26 cellular contexts compared by ENCODE assay signal in the genomic region with DNA sequence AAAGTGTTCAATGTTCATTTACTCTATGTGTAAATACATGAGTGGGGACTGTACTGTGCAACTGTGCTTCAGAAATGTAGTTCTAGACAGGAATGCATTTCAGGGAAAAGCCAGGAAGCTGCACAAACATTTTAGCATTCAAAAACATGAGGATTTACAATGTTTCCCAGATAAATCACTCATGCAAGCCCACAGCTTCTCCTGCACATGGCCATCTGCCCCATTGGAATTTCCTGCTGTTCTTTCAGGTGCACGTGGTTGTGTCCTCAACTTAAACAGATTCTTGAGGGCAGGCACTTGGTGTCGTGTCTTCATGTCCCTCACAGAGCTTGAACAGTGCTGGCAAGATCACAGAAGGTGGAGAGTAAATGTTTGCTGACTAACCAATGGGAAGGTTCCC.
DNase-seq lines count a peak whose midpoint lies in the region; ATAC-seq, FAIRE-seq and TF ChIP-seq lines count a peak whose summit lies in the region.
"Had no signal": no experiment of that assay in that cellular context is flagged by ENCODE, and none has a peak within 500 bp of the region (broad histone marks: within the 10 kb centered on the region; RNA-seq: fewer than 3 reads in every experiment).

No MANE protein-coding gene starts in this region.

- TF ChIP-seq CTCF in AG10803 (conservative IDR thresholded peaks at IDR 0.05; ENCODE audit: low read length) (no peak), endothelial cell of umbilical vein (IDR thresholded peaks at IDR 0.05; ENCODE audit: extremely low read depth in 1 of 2, insufficient read depth in 1 of 2, low read depth in 1 of 2, low read length in 2 of 2) (no peak)

- peak; percentile 81 for DNase-seq in AG10803 (ENCODE audit: low read depth)
- peak; percentile 37 for DNase-seq in RCC 7860 (ENCODE audit: low spot score)
- peak; percentile 72 for DNase-seq in endothelial cell of umbilical vein (ENCODE audit: low read depth, low spot score)
- no peak for DNase-seq in Kasumi-1 (lab: John Stamatoyannopoulos, UW)
- no peak for DNase-seq in NCI-H2081 treated with DMSO at 0.1 percent for 48 hours (lab: John Stamatoyannopoulos, UW)
- no peak for DNase-seq in RPMI8226
- DNase-seq: activated CD4-positive, alpha-beta T cell treated with anti-CD3 and anti-CD28 coated beads for 48 hours; activated CD8-positive, alpha-beta memory T cell treated with anti-CD3 and anti-CD28 coated beads, Interleukin-2, amount 50 U/mL, for 4 hours; CD4-positive, alpha-beta T cell; DMS153; effector memory CD4-positive, alpha-beta T cell; esophagus squamous epithelium; GDM1; glutamatergic neuron; MM.1S; natural killer cell; NCI-H1436 treated with DMSO at 0.1 percent for 48 hours; NCI-H774; ovary; right cardiac atrium; T-helper 2 cell; upper lobe of left lung had no signal

- peak overlapping the region; percentile 13 for H2AFZ ChIP-seq in endothelial cell of umbilical vein (ENCODE audit: low read depth, low read length)

- no peak for FAIRE-seq in RCC 7860 (lab: Jason Lieb, UNC)
- FAIRE-seq in endothelial cell of umbilical vein (lab: Jason Lieb, UNC), result no peak
- FAIRE-seq: GM18507 had no signal

- dilution Hi-C loops in endothelial cell of umbilical vein (cut with MboI; ENCODE audit: extremely low pct_ligation_motif_present, low sequenced_read_pairs), result no loop called here

- no peaks in the 10 kb centered on the region for H4K20me1 ChIP-seq in endothelial cell of umbilical vein (replicated peaks; ENCODE audit: control insufficient read depth, extremely low read depth, insufficient read depth, low read length)

- H3K36me3 ChIP-seq in endothelial cell of umbilical vein (ENCODE audit: control insufficient read depth in 2 of 2, extremely low read depth in 1 of 2, insufficient read depth in 2 of 2, low read length in 2 of 2) (no peaks in the 10 kb centered on the region), mesodermal cell (ENCODE audit: control insufficient read depth, insufficient read depth, low read length) (no peaks in the 10 kb centered on the region)
- H3K36me3 ChIP-seq: esophagus squamous epithelium, ovary, upper lobe of left lung had no signal

- H3K4me3 ChIP-seq in AG10803 (ENCODE audit: low read length) (no peak overlapping the region), endothelial cell of umbilical vein (replicated peaks in 1 of 3; ENCODE audit: insufficient read depth in 1 of 3, low read depth in 1 of 3, low read length in 3 of 3) (no peak overlapping the region), mesodermal cell (ENCODE audit: extremely low read depth, insufficient read depth, low read length, poor library complexity, severe bottlenecking) (no peak overlapping the region)
- H3K4me3 ChIP-seq: esophagus squamous epithelium, ovary, upper lobe of left lung had no signal

- POLR2A ChIA-PET in endothelial cell of umbilical vein (lab: Charles Lee), result interaction anchor here (1.4 kb wide), 1 partner anchor 60 kb away, joined by 5 read pairs; no protein-coding TSS in a partner anchor

- H3K4me1 ChIP-seq in endothelial cell of umbilical vein (ENCODE audit: control insufficient read depth, extremely low read depth, insufficient read depth, low read length), result peaks cover 6% of the 10 kb centered on the region
- peaks cover 20% of the 10 kb centered on the region for H3K4me1 ChIP-seq in mesodermal cell (ENCODE audit: control insufficient read depth, insufficient read depth, low read length, poor library complexity, severe bottlenecking)
- H3K4me1 ChIP-seq: upper lobe of left lung had no signal

- no peaks in the 10 kb centered on the region for H3K9me3 ChIP-seq in endothelial cell of umbilical vein (replicated peaks; ENCODE audit: control insufficient read depth, insufficient read depth, low read length)
- H3K9me3 ChIP-seq in mesodermal cell (ENCODE audit: control insufficient read depth, low read length), result peaks cover 3% of the 10 kb centered on the region
- H3K9me3 ChIP-seq: esophagus squamous epithelium, ovary, upper lobe of left lung had no signal

- CTCF ChIA-PET in endothelial cell of umbilical vein (lab: Charles Lee), result no interaction called here

- no peaks in the 10 kb centered on the region for H3K9me1 ChIP-seq in endothelial cell of umbilical vein (replicated peaks; ENCODE audit: control insufficient read depth, extremely low read depth, insufficient read depth, low read length)

- TF ChIP-seq POLR2A in endothelial cell of umbilical vein (IDR thresholded peaks at IDR 0.05; ENCODE audit: low read depth, low read length), result no peak

- H3K9ac ChIP-seq in endothelial cell of umbilical vein (replicated peaks; ENCODE audit: extremely low read depth, insufficient read depth, low read length), result no peak overlapping the region

- no peaks in the 10 kb centered on the region for H3K79me2 ChIP-seq in endothelial cell of umbilical vein (ENCODE audit: control insufficient read depth, insufficient read depth, low read length)

- no TSS peak for BruUV-seq in endothelial cell of umbilical vein (replicated peaks; lab: Mats Ljungman, UMichigan)

- 81 to 100% methylated on average over 1 to 2 of the region's 2 CpGs for WGBS in mesodermal cell (ENCODE audit: insufficient coverage in 2 of 2), 2 experiments

- no peak overlapping the region for H3K4me2 ChIP-seq in endothelial cell of umbilical vein (ENCODE audit: insufficient read depth, low read length)

- intact Hi-C loops in endothelial cell of umbilical vein (cut with micrococcal nuclease), result loop anchor here (1.0 kb wide), 1 partner anchor 60 kb away; no protein-coding TSS in a partner anchor

- peaks cover 0 to 3% of the 10 kb centered on the region in 2 experiments for H3K27me3 ChIP-seq in endothelial cell of umbilical vein (ENCODE audit: control insufficient read depth in 2 of 2, insufficient read depth in 2 of 2, low read length in 2 of 2)
- H3K27me3 ChIP-seq: ovary, upper lobe of left lung had no signal

- ATAC-seq in HG03280 (IDR thresholded peaks at IDR 0.05; ENCODE audit: unreplicated experiment), result no peak
- ATAC-seq: activated T-helper 17 cell treated with anti-CD3 and anti-CD28 coated beads, Interleukin-2, amount 50 U/mL, for 72 hours; natural killer cell; right cardiac atrium had no signal

- H3K27ac ChIP-seq in endothelial cell of umbilical vein (ENCODE audit: insufficient read depth, low read depth, low read length) (peak overlapping the region; percentile 7), mesodermal cell (ENCODE audit: low read depth, low read length, severe bottlenecking) (peak overlapping the region; percentile 72)
- H3K27ac ChIP-seq: ovary, upper lobe of left lung had no signal

TF ChIP-seq in endothelial cell of umbilical vein, 7 proteins besides CTCF, POLR2A, EP300 and RAD21:
- TF ChIP-seq FOS (IDR thresholded peaks at IDR 0.05; ENCODE audit: borderline replicate concordance, insufficient read depth, low read length) (no peak), JUN (IDR thresholded peaks at IDR 0.05; ENCODE audit: borderline replicate concordance, insufficient read depth, insufficient read length, low read depth) (no peak), MYC (IDR thresholded peaks at IDR 0.05; ENCODE audit: low read depth, low read length) (no peak)
- TF ChIP-seq, protein P1, sequence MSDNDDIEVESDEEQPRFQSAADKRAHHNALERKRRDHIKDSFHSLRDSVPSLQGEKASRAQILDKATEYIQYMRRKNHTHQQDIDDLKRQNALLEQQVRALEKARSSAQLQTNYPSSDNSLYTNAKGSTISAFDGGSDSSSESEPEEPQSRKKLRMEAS (IDR thresholded peaks at IDR 0.05; ENCODE audit: insufficient read depth, insufficient read length), result peak; percentile 62

Comparison
In these comparisons a context has a peak if more than half of its experiments do, and no peak if none do; other contexts are left out.
1. DNase-seq: peak in AG10803 (single experiment), RCC 7860 (single experiment) and endothelial cell of umbilical vein (single experiment); none in Kasumi-1 (0 of 2), NCI-H2081 treated with DMSO at 0.1 percent for 48 hours (single experiment) and RPMI8226 (single experiment).